In genomic region chr4:61489927-61490326, GRCh38 we compare ENCODE assay signal across 26 cellular contexts.
"Had no signal": no experiment of that assay in that cellular context is flagged by ENCODE, and none has a peak within 500 bp of the region (broad histone marks: within the 10 kb centered on the region; RNA-seq: fewer than 3 reads in every experiment).

No MANE protein-coding gene starts in this region.

- H2AFZ ChIP-seq: hepatocyte had no signal

- H3K4me1 ChIP-seq: gastrocnemius medialis, right atrium auricular region, suprapubic skin, upper lobe of right lung had no signal

- H3K27ac ChIP-seq: gastrocnemius medialis, hepatocyte, right atrium auricular region, suprapubic skin, tibial artery, upper lobe of right lung had no signal

- FAIRE-seq: bronchial epithelial cell, colon had no signal

- ATAC-seq: activated CD8-positive, alpha-beta T cell treated with anti-CD3 and anti-CD28 coated beads for 36 hours; activated naive CD4-positive, alpha-beta T cell treated with anti-CD3 and anti-CD28 coated beads, Interleukin-2, amount 50 U/mL, for 72 hours; activated T-cell treated with anti-CD3 and anti-CD28 coated beads, Interleukin-2, amount 50 U/mL, for 4 hours; activated T-helper 17 cell treated with anti-CD3 and anti-CD28 coated beads, Interleukin-2, amount 50 U/mL, for 72 hours; gastrocnemius medialis; left colon; naive thymus-derived CD8-positive, alpha-beta T cell; upper lobe of right lung had no signal

- H3K9me3 ChIP-seq: gastrocnemius medialis, right atrium auricular region, suprapubic skin, tibial artery, upper lobe of right lung had no signal

- H3K4me2 ChIP-seq: hepatocyte, smooth muscle cell had no signal

- H3K27me3 ChIP-seq: gastrocnemius medialis, hepatocyte, right atrium auricular region, suprapubic skin, tibial artery, upper lobe of right lung had no signal

- H3K36me3 ChIP-seq: gastrocnemius medialis, right atrium auricular region, suprapubic skin, tibial artery, upper lobe of right lung had no signal

- H3K4me3 ChIP-seq: gastrocnemius medialis, hepatocyte, right atrium auricular region, smooth muscle cell, suprapubic skin, tibial artery, upper lobe of right lung had no signal

- DNase-seq: activated CD4-positive, alpha-beta T cell treated with anti-CD3 and anti-CD28 coated beads for 1 hour; activated CD4-positive, alpha-beta T cell treated with anti-CD3 and anti-CD28 coated beads, Interleukin-2, amount 10 ng/mL, durations not matched to agents 7 days and 5 days; activated CD8-positive, alpha-beta T cell treated with anti-CD3 and anti-CD28 coated beads for 36 hours; activated gamma-delta T cell treated with Interleukin-2 at 50 U/mL for 16 hours; activated T-cell treated with anti-CD3 and anti-CD28 coated beads, Interleukin-2, amount 50 U/mL, for 4 hours; dermis blood vessel endothelial cell; effector CD4-positive, alpha-beta T cell; gastrocnemius medialis; islet precursor cell; left colon; midbrain; naive thymus-derived CD8-positive, alpha-beta T cell; stimulated activated CD4-positive, alpha-beta T cell treated with anti-CD3 and anti-CD28 coated beads, Interleukin-15, amount 100 ng/mL, for 24 hours; stimulated activated CD4-positive, alpha-beta T cell treated with anti-CD3 and anti-CD28 coated beads, Interleukin-2, amount 100 ng/mL, for 24 hours; stimulated activated naive CD4-positive, alpha-beta T cell; T-helper 2 cell; tibial artery; upper lobe of right lung had no signal

- H3K79me2 ChIP-seq: hepatocyte had no signal
